Comparison of ENCODE assay signal across 8 cellular contexts in genomic region chr3:187616307-187616939, GRCh38. TPM values are rescaled to one million over a fixed set of nuclear protein-coding genes. Genes with fewer than 3 reads are reported as not detected.
DNase-seq lines count a peak whose midpoint lies in the region; ATAC-seq and TF ChIP-seq lines count a peak whose summit lies in the region.

No MANE protein-coding gene starts in this region.

- DNase-seq in NCI-H2029 (lab: John Stamatoyannopoulos, UW) (peak; percentile 34), right lobe of liver (peak in 2 of 3 donors; percentile 34 to 65)
- DNase-seq in central memory CD4-positive, alpha-beta T cell: peak; percentile 19
- peak; percentile 12 to 13 for DNase-seq in stimulated activated CD8-positive, alpha-beta memory T cell treated with anti-CD3 and anti-CD28 coated beads, Interleukin-7, amount 100 ng/mL, for 1 hour (ENCODE audit: low read depth in 2 of 2)

- H3K4me3 ChIP-seq in DOHH2 (ENCODE audit: low read length) (no peak overlapping the region), HEK293 (ENCODE audit: low read depth, low read length) (no peak overlapping the region), right lobe of liver (no peak overlapping the region)

- ATAC-seq in right lobe of liver (peak; percentile 87 to 90 (median 90)), HG03097 (IDR thresholded peaks at IDR 0.05; ENCODE audit: low FRiP score, unreplicated experiment) (no peak)

- no peaks in the 10 kb centered on the region for H3K9me2 ChIP-seq in DOHH2 (replicated peaks; ENCODE audit: control insufficient read depth, low read length)

- no peaks in the 10 kb centered on the region for H4K20me1 ChIP-seq in DOHH2 (ENCODE audit: control insufficient read depth, insufficient read depth, low read depth, low read length)

- H3K79me2 ChIP-seq in DOHH2 (ENCODE audit: control insufficient read depth, low read length): no peaks in the 10 kb centered on the region

- no peaks in the 10 kb centered on the region for H3F3A ChIP-seq in DOHH2 (ENCODE audit: control insufficient read depth, insufficient read depth)

- peak; percentile 63 for TF ChIP-seq CTCF in DOHH2 (IDR thresholded peaks at IDR 0.05; ENCODE audit: low read depth, low read length, poor library complexity, severe bottlenecking)
- no peak for TF ChIP-seq CTCF in HEK293 (tag by site-specific recombination; IDR thresholded peaks at IDR 0.05)
- TF ChIP-seq CTCF in VCaP (conservative IDR thresholded peaks at IDR 0.05): peak; percentile 85
- TF ChIP-seq CTCF in right lobe of liver (IDR thresholded peaks at IDR 0.05): peak; percentile 67 to 86 (median 78)

- H3K36me3 ChIP-seq in DOHH2 (ENCODE audit: control insufficient read depth, low read length): no peaks in the 10 kb centered on the region
- no peaks in the 10 kb centered on the region for H3K36me3 ChIP-seq in HEK293 (ENCODE audit: control insufficient read depth in 2 of 2, insufficient read depth in 1 of 2, low read length in 2 of 2)
- H3K36me3 ChIP-seq in right lobe of liver: no peaks in the 10 kb centered on the region

- WGBS in right lobe of liver (ENCODE audit: insufficient coverage, low coverage, low lambda C conversion rate, missing lambda C conversion rate): 49% methylated on average over 4 of the region's 4 CpGs

- no peaks in the 10 kb centered on the region for H3K9me3 ChIP-seq in DOHH2 (ENCODE audit: control insufficient read depth, insufficient read depth, low read length)
- no peaks in the 10 kb centered on the region for H3K9me3 ChIP-seq in HEK293 (ENCODE audit: control insufficient read depth, insufficient read depth, low read depth, low read length)
- no peaks in the 10 kb centered on the region for H3K9me3 ChIP-seq in right lobe of liver

- POLR2A ChIA-PET in HEK293 (lab: Yijun Ruan, JAX): no interaction called here

- H3K27me3 ChIP-seq in DOHH2 (ENCODE audit: control insufficient read depth, low read length) (peaks cover 11% of the 10 kb centered on the region; the same call in 1 of the 2 replicates), right lobe of liver (no peaks in the 10 kb centered on the region)

- H3K4me2 ChIP-seq in DOHH2 (ENCODE audit: low read length): no peak overlapping the region

- intact Hi-C loops in right lobe of liver (cut with DNase I): loop anchor here (5.0 to 10.0 kb wide), 2 partner anchors 58 to 61 kb away; partner anchors contain the start of gene SST (in 1 of the 2)

- H3K4me1 ChIP-seq in DOHH2 (ENCODE audit: control insufficient read depth, low read length) (no peaks in the 10 kb centered on the region), HEK293 (ENCODE audit: control insufficient read depth, insufficient read depth, low read length) (no peaks in the 10 kb centered on the region), right lobe of liver (no peaks in the 10 kb centered on the region)

- H3K27ac ChIP-seq in DOHH2 (ENCODE audit: low read depth, low read length) (no peak overlapping the region), HEK293 (ENCODE audit: extremely low read depth, low read depth, low read length) (no peak overlapping the region), VCaP (no peak overlapping the region), right lobe of liver (no peak overlapping the region)

- CTCF ChIA-PET in HEK293 (lab: Yijun Ruan, JAX): interaction anchor here (0.5 to 3.5 kb wide), 23 partner anchors 9 to 451 kb away, joined by 3 to 46 read pairs (median 4); partner anchors contain the start of gene MASP1

- no peak for TF ChIP-seq POLR2A in right lobe of liver (IDR thresholded peaks at IDR 0.05)

TF ChIP-seq in HEK293, 187 proteins besides CTCF, POLR2A, EP300 and RAD21:
- TF ChIP-seq ZNF654 (tag by site-specific recombination; IDR thresholded peaks at IDR 0.05; ENCODE audit: low read depth) (peak; percentile 20), ZNF221 (tag by site-specific recombination; IDR thresholded peaks at IDR 0.05; ENCODE audit: borderline replicate concordance) (no peak)

RNA-seq across cellular contexts. Expression of gene SST, which starts 53.8 kb away (rescaled TPM):
- total RNA-seq in right lobe of liver: not detected
